In the genomic region with DNA sequence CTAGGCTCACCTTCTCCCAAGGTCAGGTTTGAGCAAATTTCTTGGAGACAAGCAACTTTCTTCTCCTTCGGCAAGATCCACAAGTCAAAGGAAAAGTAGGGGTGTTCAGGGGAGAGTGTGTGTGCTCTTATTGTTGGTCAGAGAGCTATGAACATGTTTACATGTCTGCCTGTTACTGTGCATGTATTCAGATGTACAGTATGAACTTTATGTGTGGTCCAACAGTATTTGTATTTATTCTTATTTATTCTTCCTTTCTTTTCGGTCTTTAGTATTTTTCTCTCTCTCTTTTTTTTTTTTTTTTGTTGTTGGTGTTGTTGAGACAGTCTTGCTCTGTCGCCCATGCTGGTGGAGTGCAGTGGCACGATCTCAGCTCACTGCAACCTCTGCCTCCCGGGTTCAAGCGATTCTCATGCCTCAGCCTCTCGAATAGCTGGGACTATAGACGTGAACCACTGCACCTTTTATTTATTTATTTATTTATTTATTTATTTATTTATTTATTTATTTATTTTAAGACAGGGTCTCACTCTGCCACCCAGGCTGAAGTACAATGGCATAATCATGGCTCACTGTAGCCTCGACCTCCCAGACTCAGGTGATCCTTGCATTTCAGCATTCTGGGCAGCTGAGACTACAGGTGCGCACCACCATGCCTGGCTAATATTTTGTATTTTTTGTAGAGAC, we compare ENCODE assay signal across 1 cellular context.
TF ChIP-seq lines count a peak whose summit lies in the region.

No MANE protein-coding gene starts in this region.

TF ChIP-seq in HEK293, 187 proteins besides CTCF, POLR2A, EP300 and RAD21 (continued from another document and continues in another):
- TF ChIP-seq ZNF394 (tag by site-specific recombination; IDR thresholded peaks at IDR 0.05; ENCODE audit: borderline replicate concordance) (peak; percentile 96), ZNF785 (tag by site-specific recombination; IDR thresholded peaks at IDR 0.05) (no peak), ZBTB1 (tag by site-specific recombination; IDR thresholded peaks at IDR 0.05) (0 out of 2 replicates have a peak, but pooled peaks have one; percentile 22), ZNF514 (tag by site-specific recombination; IDR thresholded peaks at IDR 0.05) (0 out of 2 replicates have a peak, but pooled peaks have one; percentile 38), YY2 (tag by site-specific recombination; IDR thresholded peaks at IDR 0.05) (no peak), ZNF529 (tag by site-specific recombination; IDR thresholded peaks at IDR 0.05; ENCODE audit: insufficient replicate concordance) (peak; percentile 40), MEIS1 (CRISPR knock-in tag; IDR thresholded peaks at IDR 0.05; ENCODE audit: borderline replicate concordance) (no peak), ZSCAN23 (tag by site-specific recombination; IDR thresholded peaks at IDR 0.05) (no peak), KLF10 (tag by site-specific recombination; IDR thresholded peaks at IDR 0.05) (no peak), ZNF791 (tag by site-specific recombination; IDR thresholded peaks at IDR 0.05) (0 out of 2 replicates have a peak, but pooled peaks have one; percentile 38), ZNF48 (tag by site-specific recombination; IDR thresholded peaks at IDR 0.05) (no peak), GLIS2 (tag by site-specific recombination; IDR thresholded peaks at IDR 0.05) (no peak), ZNF266 (tag by site-specific recombination; IDR thresholded peaks at IDR 0.05; ENCODE audit: low read depth) (peak; percentile 90), FEZF1 (tag by site-specific recombination; IDR thresholded peaks at IDR 0.05) (no peak), ZNF843 (tag by site-specific recombination; IDR thresholded peaks at IDR 0.05) (no peak), ZNF777 (tag by site-specific recombination; IDR thresholded peaks at IDR 0.05; ENCODE audit: borderline replicate concordance) (no peak), ZNF433 (tag by site-specific recombination; IDR thresholded peaks at IDR 0.05; ENCODE audit: low read depth) (peak; percentile 81), ZNF704 (tag by site-specific recombination; IDR thresholded peaks at IDR 0.05) (no peak), YY1 (tag by site-specific recombination; IDR thresholded peaks at IDR 0.05) (no peak), ZNF518A (tag by site-specific recombination; conservative IDR thresholded peaks at IDR 0.05; ENCODE audit: low read depth) (peak; percentile 93), ZNF138 (tag by site-specific recombination; IDR thresholded peaks at IDR 0.05; ENCODE audit: borderline replicate concordance) (0 out of 2 replicates have a peak, but pooled peaks have one; percentile 74), ZNF221 (tag by site-specific recombination; IDR thresholded peaks at IDR 0.05; ENCODE audit: borderline replicate concordance) (no peak; the same call in 1 of the 2 replicates), ZBTB48 (tag by site-specific recombination; IDR thresholded peaks at IDR 0.05) (no peak), ZNF292 (tag by site-specific recombination; IDR thresholded peaks at IDR 0.05; ENCODE audit: borderline replicate concordance, low read depth) (0 out of 2 replicates have a peak, but pooled peaks have one; percentile 39), ZBTB44 (tag by site-specific recombination; IDR thresholded peaks at IDR 0.05) (no peak), ZNF169 (tag by site-specific recombination; IDR thresholded peaks at IDR 0.05) (no peak), MZF1 (tag by site-specific recombination; IDR thresholded peaks at IDR 0.05; ENCODE audit: borderline replicate concordance) (no peak; the same call in 1 of the 2 replicates), ZNF23 (tag by site-specific recombination; IDR thresholded peaks at IDR 0.05; ENCODE audit: borderline replicate concordance) (no peak), ZNF335 (tag by site-specific recombination; conservative IDR thresholded peaks at IDR 0.05) (no peak), ZBTB8A (tag by site-specific recombination; IDR thresholded peaks at IDR 0.05) (peak; percentile 79), KLF7 (tag by site-specific recombination; IDR thresholded peaks at IDR 0.05; ENCODE audit: borderline replicate concordance) (0 out of 2 replicates have a peak, but pooled peaks have one; percentile 51), KLF1 (tag by site-specific recombination; IDR thresholded peaks at IDR 0.05) (no peak), RBAK (tag by site-specific recombination; IDR thresholded peaks at IDR 0.05) (0 out of 2 replicates have a peak, but pooled peaks have one; percentile 49), ZNF280C (tag by site-specific recombination; IDR thresholded peaks at IDR 0.05) (no peak), ZNF707 (tag by site-specific recombination; IDR thresholded peaks at IDR 0.05) (no peak), ZNF555 (tag by site-specific recombination; conservative IDR thresholded peaks at IDR 0.05) (peak; percentile 83), ZFHX2 (tag by site-specific recombination; conservative IDR thresholded peaks at IDR 0.05) (no peak), ZNF558 (tag by site-specific recombination; IDR thresholded peaks at IDR 0.05) (peak; percentile 70; the same call in 1 of the 2 replicates), ZNF404 (tag by site-specific recombination; IDR thresholded peaks at IDR 0.05) (0 out of 2 replicates have a peak, but pooled peaks have one; percentile 66), IKZF3 (tag by site-specific recombination; IDR thresholded peaks at IDR 0.05) (no peak)
- TF ChIP-seq, protein P1, sequence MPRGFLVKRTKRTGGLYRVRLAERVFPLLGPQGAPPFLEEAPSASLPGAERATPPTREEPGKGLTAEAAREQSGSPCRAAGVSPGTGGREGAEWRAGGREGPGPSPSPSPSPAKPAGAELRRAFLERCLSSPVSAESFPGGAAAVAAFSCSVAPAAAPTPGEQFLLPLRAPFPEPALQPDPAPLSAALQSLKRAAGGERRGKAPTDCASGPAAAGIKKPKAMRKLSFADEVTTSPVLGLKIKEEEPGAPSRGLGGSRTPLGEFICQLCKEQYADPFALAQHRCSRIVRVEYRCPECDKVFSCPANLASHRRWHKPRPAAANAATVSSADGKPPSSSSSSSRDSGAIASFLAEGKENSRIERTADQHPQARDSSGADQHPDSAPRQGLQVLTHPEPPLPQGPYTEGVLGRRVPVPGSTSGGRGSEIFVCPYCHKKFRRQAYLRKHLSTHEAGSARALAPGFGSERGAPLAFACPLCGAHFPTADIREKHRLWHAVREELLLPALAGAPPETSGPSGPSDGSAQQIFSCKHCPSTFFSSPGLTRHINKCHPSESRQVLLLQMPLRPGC (tag by site-specific recombination; IDR thresholded peaks at IDR 0.05), result no peak
- TF ChIP-seq, protein P2, sequence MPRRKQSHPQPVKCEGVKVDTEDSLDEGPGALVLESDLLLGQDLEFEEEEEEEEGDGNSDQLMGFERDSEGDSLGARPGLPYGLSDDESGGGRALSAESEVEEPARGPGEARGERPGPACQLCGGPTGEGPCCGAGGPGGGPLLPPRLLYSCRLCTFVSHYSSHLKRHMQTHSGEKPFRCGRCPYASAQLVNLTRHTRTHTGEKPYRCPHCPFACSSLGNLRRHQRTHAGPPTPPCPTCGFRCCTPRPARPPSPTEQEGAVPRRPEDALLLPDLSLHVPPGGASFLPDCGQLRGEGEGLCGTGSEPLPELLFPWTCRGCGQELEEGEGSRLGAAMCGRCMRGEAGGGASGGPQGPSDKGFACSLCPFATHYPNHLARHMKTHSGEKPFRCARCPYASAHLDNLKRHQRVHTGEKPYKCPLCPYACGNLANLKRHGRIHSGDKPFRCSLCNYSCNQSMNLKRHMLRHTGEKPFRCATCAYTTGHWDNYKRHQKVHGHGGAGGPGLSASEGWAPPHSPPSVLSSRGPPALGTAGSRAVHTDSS (tag by site-specific recombination; IDR thresholded peaks at IDR 0.05), result no peak
- TF ChIP-seq, protein P3, sequence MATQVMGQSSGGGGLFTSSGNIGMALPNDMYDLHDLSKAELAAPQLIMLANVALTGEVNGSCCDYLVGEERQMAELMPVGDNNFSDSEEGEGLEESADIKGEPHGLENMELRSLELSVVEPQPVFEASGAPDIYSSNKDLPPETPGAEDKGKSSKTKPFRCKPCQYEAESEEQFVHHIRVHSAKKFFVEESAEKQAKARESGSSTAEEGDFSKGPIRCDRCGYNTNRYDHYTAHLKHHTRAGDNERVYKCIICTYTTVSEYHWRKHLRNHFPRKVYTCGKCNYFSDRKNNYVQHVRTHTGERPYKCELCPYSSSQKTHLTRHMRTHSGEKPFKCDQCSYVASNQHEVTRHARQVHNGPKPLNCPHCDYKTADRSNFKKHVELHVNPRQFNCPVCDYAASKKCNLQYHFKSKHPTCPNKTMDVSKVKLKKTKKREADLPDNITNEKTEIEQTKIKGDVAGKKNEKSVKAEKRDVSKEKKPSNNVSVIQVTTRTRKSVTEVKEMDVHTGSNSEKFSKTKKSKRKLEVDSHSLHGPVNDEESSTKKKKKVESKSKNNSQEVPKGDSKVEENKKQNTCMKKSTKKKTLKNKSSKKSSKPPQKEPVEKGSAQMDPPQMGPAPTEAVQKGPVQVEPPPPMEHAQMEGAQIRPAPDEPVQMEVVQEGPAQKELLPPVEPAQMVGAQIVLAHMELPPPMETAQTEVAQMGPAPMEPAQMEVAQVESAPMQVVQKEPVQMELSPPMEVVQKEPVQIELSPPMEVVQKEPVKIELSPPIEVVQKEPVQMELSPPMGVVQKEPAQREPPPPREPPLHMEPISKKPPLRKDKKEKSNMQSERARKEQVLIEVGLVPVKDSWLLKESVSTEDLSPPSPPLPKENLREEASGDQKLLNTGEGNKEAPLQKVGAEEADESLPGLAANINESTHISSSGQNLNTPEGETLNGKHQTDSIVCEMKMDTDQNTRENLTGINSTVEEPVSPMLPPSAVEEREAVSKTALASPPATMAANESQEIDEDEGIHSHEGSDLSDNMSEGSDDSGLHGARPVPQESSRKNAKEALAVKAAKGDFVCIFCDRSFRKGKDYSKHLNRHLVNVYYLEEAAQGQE (tag by site-specific recombination; IDR thresholded peaks at IDR 0.05), result peak; percentile 73
